Comparison of ENCODE assay signal across 19 cellular contexts in the genomic region with DNA sequence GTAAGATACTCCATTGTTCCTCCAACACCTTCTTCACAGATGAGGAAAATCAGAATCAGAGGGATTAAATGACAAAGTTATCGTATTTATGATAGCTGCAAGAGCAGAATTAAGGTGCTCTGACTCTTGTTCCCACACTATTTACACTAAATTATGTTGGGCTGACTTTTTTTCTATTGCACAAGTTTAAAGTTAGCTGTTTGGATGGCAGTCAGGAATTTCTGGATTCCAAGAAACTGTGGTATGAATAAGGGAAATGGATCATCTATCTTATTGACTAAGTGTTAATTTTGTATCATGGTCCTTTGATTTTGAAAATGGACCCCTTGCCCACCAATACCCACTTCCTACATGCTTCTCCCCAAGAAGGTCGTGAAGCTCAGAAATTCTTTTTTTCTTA. TPM values are rescaled to one million over a fixed set of nuclear protein-coding genes. Genes with fewer than 3 reads are reported as not detected.
DNase-seq lines count a peak whose midpoint lies in the region; ATAC-seq, FAIRE-seq and TF ChIP-seq lines count a peak whose summit lies in the region.
"Had no signal": no experiment of that assay in that cellular context is flagged by ENCODE, and none has a peak within 500 bp of the region (broad histone marks: within the 10 kb centered on the region; RNA-seq: fewer than 3 reads in every experiment).

No MANE protein-coding gene starts in this region.

- no peak for FAIRE-seq in frontal cortex (lab: Jason Lieb, UNC)
- FAIRE-seq: RCC 7860 had no signal

- no peaks in the 10 kb centered on the region for H3K9me3 Mint-ChIP-seq in activated naive CD8-positive, alpha-beta T cell (ENCODE audit: low read depth)
- H3K9me3 Mint-ChIP-seq in activated naive CD8-positive, alpha-beta T cell treated with anti-CD3 and anti-CD28 coated beads, Interleukin-2, amount 50 U/mL, for 24 hours, result no peaks in the 10 kb centered on the region
- H3K9me3 Mint-ChIP-seq in HFFc6, result no peaks in the 10 kb centered on the region
- H3K9me3 Mint-ChIP-seq in central memory CD8-positive, alpha-beta T cell, result no peaks in the 10 kb centered on the region
- H3K9me3 Mint-ChIP-seq: GM23338 had no signal

- peaks cover 47% of the 10 kb centered on the region for H3K4me1 Mint-ChIP-seq in activated naive CD8-positive, alpha-beta T cell (ENCODE audit: low read depth)
- peaks cover 37% of the 10 kb centered on the region for H3K4me1 Mint-ChIP-seq in activated naive CD8-positive, alpha-beta T cell treated with anti-CD3 and anti-CD28 coated beads, Interleukin-2, amount 50 U/mL, for 24 hours
- H3K4me1 Mint-ChIP-seq in HFFc6 (ENCODE audit: low read depth), result peaks cover 82% of the 10 kb centered on the region
- H3K4me1 Mint-ChIP-seq in central memory CD8-positive, alpha-beta T cell, result peaks cover 45% of the 10 kb centered on the region
- H3K4me1 Mint-ChIP-seq: GM23338 had no signal

- H3K4me3 Mint-ChIP-seq in activated naive CD8-positive, alpha-beta T cell, result no peak overlapping the region
- H3K4me3 Mint-ChIP-seq in activated naive CD8-positive, alpha-beta T cell treated with anti-CD3 and anti-CD28 coated beads, Interleukin-2, amount 50 U/mL, for 24 hours, result no peak overlapping the region
- H3K4me3 Mint-ChIP-seq in HFFc6, result no peak overlapping the region
- no peak overlapping the region for H3K4me3 Mint-ChIP-seq in central memory CD8-positive, alpha-beta T cell
- H3K4me3 Mint-ChIP-seq: GM23338 had no signal

- DNase-seq in activated naive CD8-positive, alpha-beta T cell treated with anti-CD3 and anti-CD28 coated beads, Interleukin-2, amount 50 U/mL, for 24 hours, result no peak
- DNase-seq in HFFc6 (no peak), left lobe of liver (ENCODE audit: low spot score) (no peak), DMS153 treated with DMSO at 0.1 percent for 48 hours (lab: John Stamatoyannopoulos, UW; ENCODE audit: unreplicated experiment) (no peak), frontal cortex (ENCODE audit: low spot score in 2 of 2) (no peak)
- no peak for DNase-seq in central memory CD8-positive, alpha-beta T cell (ENCODE audit: low spot score in 2 of 2)
- DNase-seq: COR-L47, KG1, NCI-H1436 treated with DMSO at 0.1 percent for 48 hours, NCI-H2029 treated with DMSO at 0.1 percent for 48 hours, NCI-H510A, NCI-H82, Right ventricle myocardium superior had no signal

- H3K27me3 Mint-ChIP-seq in activated naive CD8-positive, alpha-beta T cell, result no peaks in the 10 kb centered on the region
- no peaks in the 10 kb centered on the region for H3K27me3 Mint-ChIP-seq in activated naive CD8-positive, alpha-beta T cell treated with anti-CD3 and anti-CD28 coated beads, Interleukin-2, amount 50 U/mL, for 24 hours
- no peaks in the 10 kb centered on the region; the same call in 1 of the 2 replicates for H3K27me3 Mint-ChIP-seq in HFFc6 (ENCODE audit: insufficient read depth)
- H3K27me3 Mint-ChIP-seq in central memory CD8-positive, alpha-beta T cell, result no peaks in the 10 kb centered on the region

- peaks cover 22% of the 10 kb centered on the region for H3K36me3 Mint-ChIP-seq in activated naive CD8-positive, alpha-beta T cell
- H3K36me3 Mint-ChIP-seq in activated naive CD8-positive, alpha-beta T cell treated with anti-CD3 and anti-CD28 coated beads, Interleukin-2, amount 50 U/mL, for 24 hours (ENCODE audit: low read depth), result peaks cover 40% of the 10 kb centered on the region
- peaks cover 59% of the 10 kb centered on the region for H3K36me3 Mint-ChIP-seq in HFFc6 (ENCODE audit: low read depth)
- H3K36me3 Mint-ChIP-seq in central memory CD8-positive, alpha-beta T cell (ENCODE audit: insufficient read depth), result peaks cover 39% of the 10 kb centered on the region

- no peak for ATAC-seq in activated naive CD8-positive, alpha-beta T cell treated with anti-CD3 and anti-CD28 coated beads, Interleukin-2, amount 50 U/mL, for 24 hours
- ATAC-seq in central memory CD8-positive, alpha-beta T cell (replicated peaks; ENCODE audit: extremely low read depth, poor library complexity, severe bottlenecking), result no peak
- ATAC-seq in left lobe of liver, result peak; percentile 36
- no peak for ATAC-seq in GM19455 (IDR thresholded peaks at IDR 0.05; ENCODE audit: unreplicated experiment)
- ATAC-seq: GM23338 had no signal

- H3K27ac Mint-ChIP-seq in activated naive CD8-positive, alpha-beta T cell, result peak overlapping the region; percentile 22
- H3K27ac Mint-ChIP-seq in activated naive CD8-positive, alpha-beta T cell treated with anti-CD3 and anti-CD28 coated beads, Interleukin-2, amount 50 U/mL, for 24 hours, result no peak overlapping the region
- peak overlapping the region; percentile 74 for H3K27ac Mint-ChIP-seq in HFFc6
- peak overlapping the region; percentile 54 for H3K27ac Mint-ChIP-seq in central memory CD8-positive, alpha-beta T cell (ENCODE audit: low read depth)
- H3K27ac Mint-ChIP-seq: GM23338 had no signal

- TF ChIP-seq CTCF in HFFc6 (IDR thresholded peaks at IDR 0.05), result no peak

RNA-seq across cellular contexts. Expression of a gene that starts 19.9 kb away (rescaled TPM):
- total RNA-seq in HFFc6 (2021; fragmentation: NEBNext Ultra II Directional; extraction: Animal tissue kit (Norgen Biotek cat#: 25700)), result not detected
- total RNA-seq in left lobe of liver (9,787 TPM), frontal cortex (not detected)
- total RNA-seq: A172, GM23338, M059J had no signal

RNA-seq across cellular contexts. Expression of a gene that starts 27.6 kb away (rescaled TPM):
- not detected for total RNA-seq in HFFc6 (2021; fragmentation: NEBNext Ultra II Directional; extraction: Animal tissue kit (Norgen Biotek cat#: 25700))
- total RNA-seq in left lobe of liver (11,492 TPM), frontal cortex (not detected)
- total RNA-seq: A172, GM23338, M059J had no signal

RNA-seq across cellular contexts. Expression of a gene that starts 34.2 kb away (rescaled TPM):
- total RNA-seq in HFFc6 (2021; fragmentation: NEBNext Ultra II Directional; extraction: Animal tissue kit (Norgen Biotek cat#: 25700)), result not detected
- total RNA-seq in left lobe of liver (102 TPM), frontal cortex (not detected)
- total RNA-seq: A172, GM23338, M059J, Right ventricle myocardium superior had no signal

Comparison
In these comparisons a context has a peak if more than half of its experiments do, and no peak if none do; other contexts are left out.
1. RNA of a gene that starts 19.9 kb away (total RNA-seq): 9,787 TPM in left lobe of liver (single experiment); not detected in HFFc6 and not detected in frontal cortex (single experiment); every median in the first group is over 1,000 times any median in the second.
2. RNA of a gene that starts 27.6 kb away (total RNA-seq): 11,492 TPM in left lobe of liver (single experiment); not detected in HFFc6 and not detected in frontal cortex (single experiment); every median in the first group is over 1,000 times any median in the second.
3. RNA of a gene that starts 34.2 kb away (total RNA-seq): 102 TPM in left lobe of liver (single experiment); not detected in HFFc6 and not detected in frontal cortex (single experiment); every median in the first group is over 100 times any median in the second.